Comparison of ENCODE assay signal across 18 cellular contexts in genomic region chr6:130500693-130501092, GRCh38.
DNase-seq lines count a peak whose midpoint lies in the region; ATAC-seq and TF ChIP-seq lines count a peak whose summit lies in the region.
"Had no signal": no experiment of that assay in that cellular context is flagged by ENCODE, and none has a peak within 500 bp of the region (broad histone marks: within the 10 kb centered on the region; RNA-seq: fewer than 3 reads in every experiment).

No MANE protein-coding gene starts in this region.

- no peak overlapping the region for H3K4me3 Mint-ChIP-seq in activated CD8-positive, alpha-beta memory T cell treated with anti-CD3 and anti-CD28 coated beads, Interleukin-2, amount 10 ng/mL, durations not matched to agents 7 days and 5 days
- H3K4me3 Mint-ChIP-seq: activated naive CD8-positive, alpha-beta T cell treated with anti-CD3 and anti-CD28 coated beads, Interleukin-2, amount 50 U/mL, for 24 hours; activated T-cell treated with anti-CD3 and anti-CD28 coated beads, Interleukin-2, amount 50 U/mL, for 4 hours; CD4-positive, CD25-positive, alpha-beta regulatory T cell had no signal

- peaks cover 7% of the 10 kb centered on the region for H3K4me1 Mint-ChIP-seq in activated CD8-positive, alpha-beta memory T cell treated with anti-CD3 and anti-CD28 coated beads, Interleukin-2, amount 10 ng/mL, durations not matched to agents 7 days and 5 days

- DNase-seq in AG09319 (ENCODE audit: extremely low read depth, low read depth) (peak; percentile 86), HT1080 (ENCODE audit: low read depth) (peak; percentile 29), dermis blood vessel endothelial cell (peak; percentile 12), non-pigmented ciliary epithelial cell (ENCODE audit: low read depth) (peak; percentile 74), body of pancreas (no peak), activated gamma-delta T cell treated with Interleukin-2 at 50 U/mL for 16 hours (no peak)
- DNase-seq in activated CD8-positive, alpha-beta memory T cell treated with anti-CD3 and anti-CD28 coated beads, Interleukin-2, amount 10 ng/mL, durations not matched to agents 7 days and 5 days, result no peak
- no peak for DNase-seq in activated CD4-positive, CD25-positive, alpha-beta regulatory T cell (lab: John Stamatoyannopoulos, UW)
- DNase-seq: activated CD4-positive, alpha-beta T cell treated with anti-CD3 and anti-CD28 coated beads for 48 hours; activated naive CD8-positive, alpha-beta T cell treated with anti-CD3 and anti-CD28 coated beads, Interleukin-2, amount 50 U/mL, for 24 hours; activated T-cell treated with anti-CD3 and anti-CD28 coated beads, Interleukin-2, amount 50 U/mL, for 4 hours; CD4-positive, CD25-positive, alpha-beta regulatory T cell; kidney; MG63; NCI-H774; ovary; stimulated activated CD4-positive, alpha-beta T cell treated with anti-CD3 and anti-CD28 coated beads, Interleukin-12 subunit alpha, Interleukin-12 subunit beta, amount 100 ng/mL, for 4 hours had no signal

- H3K4me1 ChIP-seq in body of pancreas, result no peaks in the 10 kb centered on the region

- intact Hi-C loops in body of pancreas (cut with DNase I), result no loop called here

- ATAC-seq in body of pancreas, result no peak
- ATAC-seq in activated CD8-positive, alpha-beta memory T cell treated with anti-CD3 and anti-CD28 coated beads, Interleukin-2, amount 10 ng/mL, durations not matched to agents 7 days and 5 days, result no peak
- ATAC-seq: activated naive CD8-positive, alpha-beta T cell treated with anti-CD3 and anti-CD28 coated beads, Interleukin-2, amount 50 U/mL, for 24 hours; activated T-cell treated with anti-CD3 and anti-CD28 coated beads, Interleukin-2, amount 50 U/mL, for 4 hours had no signal

- no peak overlapping the region for H3K27ac Mint-ChIP-seq in activated CD8-positive, alpha-beta memory T cell treated with anti-CD3 and anti-CD28 coated beads, Interleukin-2, amount 10 ng/mL, durations not matched to agents 7 days and 5 days
- H3K27ac Mint-ChIP-seq: activated naive CD8-positive, alpha-beta T cell treated with anti-CD3 and anti-CD28 coated beads, Interleukin-2, amount 50 U/mL, for 24 hours; CD4-positive, CD25-positive, alpha-beta regulatory T cell had no signal

- CTCF ChIA-PET in activated CD8-positive, alpha-beta memory T cell treated with anti-CD3 and anti-CD28 coated beads, Interleukin-2, amount 10 ng/mL, durations not matched to agents 7 days and 5 days (lab: Charles Lee), result interaction anchor here (1.0 kb wide), 1 partner anchor 15 kb away, joined by 3 read pairs; no protein-coding TSS in a partner anchor

- peaks cover 11% of the 10 kb centered on the region for H3K36me3 Mint-ChIP-seq in activated CD8-positive, alpha-beta memory T cell treated with anti-CD3 and anti-CD28 coated beads, Interleukin-2, amount 10 ng/mL, durations not matched to agents 7 days and 5 days
- H3K36me3 Mint-ChIP-seq: CD4-positive, CD25-positive, alpha-beta regulatory T cell had no signal

- H3K4me3 ChIP-seq in body of pancreas, result no peak overlapping the region
- H3K4me3 ChIP-seq: MG63, ovary had no signal

- no peaks in the 10 kb centered on the region for H3K9me3 ChIP-seq in body of pancreas
- H3K9me3 ChIP-seq: MG63, ovary had no signal

- no peaks in the 10 kb centered on the region for H3K27me3 ChIP-seq in body of pancreas
- H3K27me3 ChIP-seq: MG63, ovary had no signal

- no peak overlapping the region for H3K27ac ChIP-seq in body of pancreas
- H3K27ac ChIP-seq: ovary, RWPE1 had no signal

- TF ChIP-seq CTCF in AG09319 (IDR thresholded peaks at IDR 0.05; ENCODE audit: low read depth, low read length) (no peak), body of pancreas (IDR thresholded peaks at IDR 0.05) (no peak)

- H3K9me3 Mint-ChIP-seq in activated CD8-positive, alpha-beta memory T cell treated with anti-CD3 and anti-CD28 coated beads, Interleukin-2, amount 10 ng/mL, durations not matched to agents 7 days and 5 days (ENCODE audit: low read depth), result peaks cover 5% of the 10 kb centered on the region
- H3K9me3 Mint-ChIP-seq: activated naive CD8-positive, alpha-beta T cell treated with anti-CD3 and anti-CD28 coated beads, Interleukin-2, amount 50 U/mL, for 24 hours; activated T-cell treated with anti-CD3 and anti-CD28 coated beads, Interleukin-2, amount 50 U/mL, for 4 hours had no signal

- no peaks in the 10 kb centered on the region for H3K27me3 Mint-ChIP-seq in activated CD8-positive, alpha-beta memory T cell treated with anti-CD3 and anti-CD28 coated beads, Interleukin-2, amount 10 ng/mL, durations not matched to agents 7 days and 5 days
- H3K27me3 Mint-ChIP-seq: activated naive CD8-positive, alpha-beta T cell treated with anti-CD3 and anti-CD28 coated beads, Interleukin-2, amount 50 U/mL, for 24 hours had no signal

- no peak for TF ChIP-seq POLR2A in body of pancreas (IDR thresholded peaks at IDR 0.05)

- 59 to 82% methylated on average over 6 of the region's 6 CpGs for WGBS in body of pancreas, 2 donors

- no peaks in the 10 kb centered on the region for H3K36me3 ChIP-seq in body of pancreas (replicated peaks in 1 of 2; ENCODE audit: insufficient read depth in 1 of 2, low read depth in 2 of 2)
- H3K36me3 ChIP-seq: MG63, ovary had no signal

Comparison
In these comparisons a context has a peak if more than half of its experiments do, and no peak if none do; other contexts are left out.
1. DNase-seq: peak in AG09319 (single experiment), HT1080 (single experiment), dermis blood vessel endothelial cell (single experiment) and non-pigmented ciliary epithelial cell (single experiment); none in body of pancreas (0 of 4), activated CD8-positive, alpha-beta memory T cell treated with anti-CD3 and anti-CD28 coated beads, Interleukin-2, amount 10 ng/mL, durations not matched to agents 7 days and 5 days (single experiment), activated CD4-positive, CD25-positive, alpha-beta regulatory T cell (0 of 4) and activated gamma-delta T cell treated with Interleukin-2 at 50 U/mL for 16 hours (single experiment).